12 cellular contexts compared by ENCODE assay signal in the genomic region with DNA sequence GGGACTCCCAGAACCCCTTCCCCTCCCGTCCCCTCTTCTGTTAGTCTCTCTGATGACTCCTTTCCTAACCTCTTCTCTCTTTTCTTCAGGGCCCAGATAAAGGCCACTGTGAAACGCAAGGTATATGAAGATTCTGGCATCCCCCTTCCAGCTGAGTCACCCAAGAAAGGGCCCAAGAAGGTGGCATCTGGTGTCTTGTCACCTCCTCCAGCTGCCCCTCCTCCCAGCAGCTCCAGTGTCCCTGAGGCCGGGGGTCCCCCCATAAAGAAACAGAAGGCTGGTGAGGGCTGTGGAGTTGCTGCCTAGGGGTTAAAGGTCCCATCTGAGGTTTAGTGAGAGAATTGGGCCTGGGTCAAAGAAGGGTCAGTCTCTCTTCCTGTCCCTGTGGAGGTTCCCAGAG. TPM values are rescaled to one million over a fixed set of nuclear protein-coding genes. Genes with fewer than 3 reads are reported as not detected.
DNase-seq lines count a peak whose midpoint lies in the region; ATAC-seq and TF ChIP-seq lines count a peak whose summit lies in the region.
"Had no signal": no experiment of that assay in that cellular context is flagged by ENCODE, and none has a peak within 500 bp of the region (broad histone marks: within the 10 kb centered on the region; RNA-seq: fewer than 3 reads in every experiment).

No MANE protein-coding gene starts in this region.

- peak overlapping the region; percentile 96 for H3K27ac Mint-ChIP-seq in activated naive CD8-positive, alpha-beta T cell treated with anti-CD3 and anti-CD28 coated beads, Interleukin-2, amount 50 U/mL, for 24 hours
- H3K27ac Mint-ChIP-seq in naive thymus-derived CD4-positive, alpha-beta T cell: peak overlapping the region; percentile 96 to 100 (median 98)

- intact Hi-C loops in naive thymus-derived CD4-positive, alpha-beta T cell (cut with micrococcal nuclease): loop anchor here in 1 of 2 donors (10.0 kb wide), 4 partner anchors 262 to 1368 kb away; partner anchors contain the start of genes FGF11, RPL26, TMEM102 and XAF1
- intact Hi-C loops in tibial artery (cut with DNase I; ENCODE audit: low total_unique reads): no loop called here

- H3K4me3 Mint-ChIP-seq in activated naive CD8-positive, alpha-beta T cell treated with anti-CD3 and anti-CD28 coated beads, Interleukin-2, amount 50 U/mL, for 24 hours: peak overlapping the region; percentile 90
- H3K4me3 Mint-ChIP-seq in naive thymus-derived CD4-positive, alpha-beta T cell: peak overlapping the region; percentile 85 to 98 (median 92)

- no peak overlapping the region for H3K4me3 ChIP-seq in naive thymus-derived CD4-positive, alpha-beta T cell (ENCODE audit: low read length)
- no peak overlapping the region for H3K4me3 ChIP-seq in tibial artery

- peak overlapping the region; percentile 99 for H3K27ac ChIP-seq in naive thymus-derived CD4-positive, alpha-beta T cell (ENCODE audit: low read depth, low read length)
- H3K27ac ChIP-seq in tibial artery: peak overlapping the region; percentile 91 to 97

- no peaks in the 10 kb centered on the region for H3K27me3 ChIP-seq in naive thymus-derived CD4-positive, alpha-beta T cell (ENCODE audit: control insufficient read depth in 2 of 2, insufficient read depth in 2 of 2, low read length in 2 of 2)
- H3K27me3 ChIP-seq in tibial artery: no peaks in the 10 kb centered on the region

- H3K27me3 Mint-ChIP-seq in activated naive CD8-positive, alpha-beta T cell treated with anti-CD3 and anti-CD28 coated beads, Interleukin-2, amount 50 U/mL, for 24 hours: peaks cover 3% of the 10 kb centered on the region
- no peaks in the 10 kb centered on the region for H3K27me3 Mint-ChIP-seq in naive thymus-derived CD4-positive, alpha-beta T cell

- ATAC-seq in activated naive CD8-positive, alpha-beta T cell treated with anti-CD3 and anti-CD28 coated beads, Interleukin-2, amount 50 U/mL, for 24 hours: no peak
- ATAC-seq in naive thymus-derived CD4-positive, alpha-beta T cell: no peak
- no peak for ATAC-seq in HG02571 (IDR thresholded peaks at IDR 0.05; ENCODE audit: unreplicated experiment)

- peaks cover 18 to 42% of the 10 kb centered on the region in 2 donors for H3K4me1 ChIP-seq in naive thymus-derived CD4-positive, alpha-beta T cell (ENCODE audit: control insufficient read depth in 2 of 2, insufficient read depth in 2 of 2, low read length in 2 of 2)
- peaks cover 5 to 58% (median 48%) of the 10 kb centered on the region in 4 donors for H3K4me1 ChIP-seq in tibial artery

- H3K36me3 ChIP-seq in naive thymus-derived CD4-positive, alpha-beta T cell (ENCODE audit: control insufficient read depth in 2 of 3, insufficient read depth in 3 of 3, low read length in 3 of 3): peaks cover 0 to 19% (median 0%) of the 10 kb centered on the region in 3 experiments
- H3K36me3 ChIP-seq in tibial artery: peaks cover 0 to 13% (median 13%) of the 10 kb centered on the region in 3 donors

- H3K36me3 Mint-ChIP-seq in activated naive CD8-positive, alpha-beta T cell treated with anti-CD3 and anti-CD28 coated beads, Interleukin-2, amount 50 U/mL, for 24 hours (ENCODE audit: low read depth): peaks cover 20% of the 10 kb centered on the region
- peaks cover 0 to 25% (median 4%) of the 10 kb centered on the region in 5 donors for H3K36me3 Mint-ChIP-seq in naive thymus-derived CD4-positive, alpha-beta T cell

- CTCF ChIA-PET in naive thymus-derived CD4-positive, alpha-beta T cell (lab: Charles Lee): interaction anchor here (0.8 to 1.7 kb wide), 3 partner anchors 9 to 29 kb away, joined by 3 to 5 read pairs (median 5); no protein-coding TSS in a partner anchor

- no peaks in the 10 kb centered on the region for H3K9me3 Mint-ChIP-seq in activated naive CD8-positive, alpha-beta T cell treated with anti-CD3 and anti-CD28 coated beads, Interleukin-2, amount 50 U/mL, for 24 hours
- H3K9me3 Mint-ChIP-seq in naive thymus-derived CD4-positive, alpha-beta T cell: peaks cover 0 to 5% (median 0%) of the 10 kb centered on the region in 11 donors

- no peaks in the 10 kb centered on the region for H3K9me3 ChIP-seq in naive thymus-derived CD4-positive, alpha-beta T cell (ENCODE audit: control insufficient read depth in 2 of 3, low read length in 3 of 3)
- no peaks in the 10 kb centered on the region for H3K9me3 ChIP-seq in tibial artery

- H3K4me1 Mint-ChIP-seq in activated naive CD8-positive, alpha-beta T cell treated with anti-CD3 and anti-CD28 coated beads, Interleukin-2, amount 50 U/mL, for 24 hours: peaks cover 59% of the 10 kb centered on the region
- peaks cover 21 to 74% (median 51%) of the 10 kb centered on the region in 7 donors for H3K4me1 Mint-ChIP-seq in naive thymus-derived CD4-positive, alpha-beta T cell

- no peak for TF ChIP-seq CTCF in tibial artery (IDR thresholded peaks at IDR 0.05)

- peak; percentile 14 for DNase-seq in activated naive CD4-positive, alpha-beta T cell treated with Interleukin-2 at 50 U/mL for 16 hours
- no peak for DNase-seq in activated naive CD4-positive, alpha-beta T cell treated with anti-CD3 and anti-CD28 coated beads, Interleukin-2, amount 50 U/mL, for 16 hours
- DNase-seq in activated naive CD8-positive, alpha-beta T cell treated with anti-CD3 and anti-CD28 coated beads, Interleukin-2, amount 50 U/mL, for 24 hours: peak; percentile 41
- no peak for DNase-seq in naive thymus-derived CD4-positive, alpha-beta T cell
- DNase-seq in tibial artery (no peak), NOMO-1 treated with DMSO at 0.1 percent for 48 hours (lab: John Stamatoyannopoulos, UW; ENCODE audit: unreplicated experiment) (no peak), putamen (ENCODE audit: low spot score) (no peak)
- DNase-seq: NCI-H2081 treated with DMSO at 0.1 percent for 48 hours; SIG-M5; stimulated activated CD4-positive, alpha-beta T cell treated with anti-CD3 and anti-CD28 coated beads, Interleukin-2, amount 100 ng/mL, for 48 hours had no signal

- POLR2A ChIA-PET in naive thymus-derived CD4-positive, alpha-beta T cell (lab: Charles Lee): interaction anchor here (0.7 to 3.9 kb wide), 4 partner anchors 8 to 218 kb away, joined by 3 to 30 read pairs (median 6); partner anchors contain the start of genes DVL2 and SLC16A13

RNA-seq across cellular contexts. Expression of gene RNASEK, which starts 4.0 kb away (rescaled TPM):
- total RNA-seq in naive thymus-derived CD4-positive, alpha-beta T cell: 100 to 1,000 TPM; 107 to 184 (median 140) TPM
- polyA plus RNA-seq in naive thymus-derived CD4-positive, alpha-beta T cell: 100 to 1,000 TPM; 539 to 628 TPM

RNA-seq across cellular contexts. Expression of gene BCL6B, which starts 6.4 kb away (rescaled TPM):
- total RNA-seq in naive thymus-derived CD4-positive, alpha-beta T cell: under 1 TPM in 1 of 5 experiments, not detected in 4; 0.70 TPM
- not detected for polyA plus RNA-seq in naive thymus-derived CD4-positive, alpha-beta T cell

RNA-seq across cellular contexts. Expression of gene SLC16A13, which starts 19.4 kb away (rescaled TPM):
- 10 to 100 TPM in 3 of 5 experiments, 1 to 10 TPM in 2; 3.4 to 20.9 (median 15.0) TPM for total RNA-seq in naive thymus-derived CD4-positive, alpha-beta T cell
- 1 to 10 TPM; 1.8 to 3.5 TPM for polyA plus RNA-seq in naive thymus-derived CD4-positive, alpha-beta T cell

RNA-seq across cellular contexts. Expression of gene ALOX12, which starts 20.6 kb away (rescaled TPM):
- total RNA-seq in naive thymus-derived CD4-positive, alpha-beta T cell: 1 to 10 TPM in 1 of 5 experiments, not detected in 4; 1.0 TPM
- polyA plus RNA-seq in naive thymus-derived CD4-positive, alpha-beta T cell: under 1 TPM; 0.08 to 0.48 TPM
- total RNA-seq: activated CD8-positive, alpha-beta memory T cell treated with anti-CD3 and anti-CD28 coated beads for 36 hours had no signal

RNA-seq across cellular contexts. Expression of gene SLC16A11, which starts 27.5 kb away (rescaled TPM):
- total RNA-seq in naive thymus-derived CD4-positive, alpha-beta T cell: 1 to 10 TPM in 3 of 5 experiments, under 1 TPM in 2; 0.24 to 1.7 (median 1.4) TPM
- 1 to 10 TPM; 1.1 TPM for polyA plus RNA-seq in naive thymus-derived CD4-positive, alpha-beta T cell

Comparison
In these comparisons a context has a peak if more than half of its experiments do, and no peak if none do; other contexts are left out.
1. DNase-seq: peak in activated naive CD4-positive, alpha-beta T cell treated with Interleukin-2 at 50 U/mL for 16 hours (single experiment) and activated naive CD8-positive, alpha-beta T cell treated with anti-CD3 and anti-CD28 coated beads, Interleukin-2, amount 50 U/mL, for 24 hours (single experiment); none in activated naive CD4-positive, alpha-beta T cell treated with anti-CD3 and anti-CD28 coated beads, Interleukin-2, amount 50 U/mL, for 16 hours (single experiment), naive thymus-derived CD4-positive, alpha-beta T cell (0 of 9), tibial artery (0 of 2), NOMO-1 treated with DMSO at 0.1 percent for 48 hours (single experiment) and putamen (single experiment).